Comparison of ENCODE assay signal across 34 cellular contexts in genomic region chr4:62093735-62094134, GRCh38.
"Had no signal": no experiment of that assay in that cellular context is flagged by ENCODE, and none has a peak within 500 bp of the region (broad histone marks: within the 10 kb centered on the region; RNA-seq: fewer than 3 reads in every experiment).

No MANE protein-coding gene starts in this region.

- DNase-seq: Karpas-422, Kasumi-1, MG63, MM.1S, MV-4-11, NCI-H1048, NCI-H1092, NCI-H1092 treated with DMSO at 0.1 percent for 48 hours, NCI-H1105, NCI-H1105 treated with DMSO at 0.1 percent for 48 hours, NCI-H1417, NCI-H1417 treated with DMSO at 0.1 percent for 48 hours, NCI-H1436, NCI-H1436 treated with DMSO at 0.1 percent for 48 hours, NCI-H146, NCI-H1694, NCI-H1694 treated with DMSO at 0.1 percent for 48 hours, NCI-H187, NCI-H187 treated with DMSO at 0.1 percent for 48 hours, NCI-H1930, NCI-H2029, NCI-H2029 treated with DMSO at 0.1 percent for 48 hours, NCI-H2081, NCI-H2081 treated with DMSO at 0.1 percent for 48 hours, NCI-H2107, NCI-H2171, NCI-H2171 treated with DMSO at 0.1 percent for 48 hours, NCI-H2227 treated with DMSO at 0.1 percent for 48 hours, NCI-H226, NCI-H345, NCI-H446, NCI-H446 treated with DMSO at 0.1 percent for 48 hours, NCI-H510A, NCI-H510A treated with DMSO at 0.1 percent for 48 hours had no signal

- H3K36me3 ChIP-seq: MG63 had no signal

- H3K4me3 ChIP-seq: MG63 had no signal

- H3K27me3 ChIP-seq: MG63 had no signal

- H3K9me3 ChIP-seq: MG63 had no signal
